1 cellular context compared by ENCODE assay signal in genomic region chr17:77924757-77925336, GRCh38.
TF ChIP-seq lines count a peak whose summit lies in the region.

No MANE protein-coding gene starts in this region.

TF ChIP-seq in GM23338, 12 proteins besides CTCF, POLR2A, EP300 and RAD21 (continued from another document):
- no peak; the same call in 1 of the 2 replicates for TF ChIP-seq ZNF462 (CRISPR knock-in tag; IDR thresholded peaks at IDR 0.05)
